27 cellular contexts compared by ENCODE assay signal in the genomic region with DNA sequence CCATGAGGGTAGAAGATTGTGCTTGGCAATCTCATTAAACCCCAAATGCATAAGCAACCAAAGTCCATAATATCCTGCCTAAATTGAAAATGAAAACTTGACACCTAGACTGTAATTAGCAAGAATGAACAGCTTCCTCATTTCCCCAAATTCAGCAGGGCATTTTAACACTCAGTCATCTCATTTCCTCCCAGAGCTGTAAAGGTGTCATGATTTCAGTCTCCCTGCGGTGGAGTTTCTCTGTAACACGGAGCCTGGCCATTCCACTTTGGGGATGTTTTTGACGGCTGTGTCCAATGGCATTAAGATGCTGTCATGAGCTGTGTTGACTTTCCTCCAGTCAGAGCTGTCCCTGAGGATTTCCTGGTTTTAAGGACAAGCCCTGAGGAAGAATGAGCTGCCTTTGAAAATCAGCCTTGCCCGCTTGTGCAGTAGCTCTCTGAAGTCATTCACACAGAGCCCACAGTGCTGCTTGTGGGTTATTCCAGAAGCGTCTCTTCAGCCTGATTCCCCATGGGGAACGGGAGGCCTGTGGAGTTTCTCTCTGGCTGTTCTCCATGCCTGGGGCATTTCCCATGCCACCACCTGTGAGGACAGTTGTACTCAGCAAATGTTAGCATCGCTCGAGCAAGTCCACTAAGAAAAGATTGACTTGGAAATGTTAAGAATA.
"Had no signal": no experiment of that assay in that cellular context is flagged by ENCODE, and none has a peak within 500 bp of the region (broad histone marks: within the 10 kb centered on the region; RNA-seq: fewer than 3 reads in every experiment).

No MANE protein-coding gene starts in this region.

- H3K4me3 ChIP-seq: heart left ventricle, neural progenitor cell, spleen, transverse colon had no signal

- H3K27me3 ChIP-seq: brain microvascular endothelial cell, neural progenitor cell, transverse colon had no signal

- FAIRE-seq: endothelial cell of umbilical vein, kidney, urothelium cell line had no signal

- H3K9ac ChIP-seq: neural progenitor cell had no signal

- H3K27ac ChIP-seq: brain microvascular endothelial cell, heart left ventricle, neural progenitor cell, spleen, transverse colon had no signal

- H2AFZ ChIP-seq: neural progenitor cell had no signal

- H3K36me3 ChIP-seq: brain microvascular endothelial cell, heart left ventricle, neural progenitor cell, spleen, transverse colon had no signal

- H3K4me1 ChIP-seq: heart left ventricle, neural progenitor cell, spleen, transverse colon had no signal

- DNase-seq: activated CD4-positive, alpha-beta memory T cell treated with anti-CD3 and anti-CD28 coated beads, Interleukin-2, amount 10 ng/mL, durations not matched to agents 7 days and 5 days; activated CD4-positive, alpha-beta T cell treated with anti-CD3 and anti-CD28 coated beads for 1 hour; activated CD4-positive, alpha-beta T cell treated with anti-CD3 and anti-CD28 coated beads, Interleukin-2, amount 10 ng/mL, durations not matched to agents 7 days and 5 days; activated CD8-positive, alpha-beta memory T cell treated with anti-CD3 and anti-CD28 coated beads, Interleukin-2, amount 50 U/mL, for 48 hours; activated gamma-delta T cell treated with Interleukin-2 at 50 U/mL for 16 hours; activated naive CD4-positive, alpha-beta T cell treated with anti-CD3 and anti-CD28 coated beads, Interleukin-2, amount 50 U/mL, for 16 hours; activated T-cell treated with anti-CD3 and anti-CD28 coated beads, Interleukin-2, amount 50 U/mL, for 24 hours; amniotic stem cell; brain microvascular endothelial cell; foreskin fibroblast; heart left ventricle; hypothalamus; immature natural killer cell; kidney; left colon; midbrain; naive thymus-derived CD8-positive, alpha-beta T cell; occipital lobe; right cardiac atrium; spleen; stimulated activated naive CD4-positive, alpha-beta T cell treated with Interleukin-2 at 50 U/mL for 16 hours; T-helper 17 cell; T1000; transverse colon had no signal

- H3K9me3 ChIP-seq: heart left ventricle, transverse colon had no signal

- H3K4me2 ChIP-seq: neural progenitor cell had no signal
